ENCODE assay signal across 21 cellular contexts in genomic region chr10:97297556-97298222, GRCh38. TPM values are rescaled to one million over a fixed set of nuclear protein-coding genes. Genes with fewer than 3 reads are reported as not detected.
DNase-seq lines count a peak whose midpoint lies in the region; ATAC-seq, FAIRE-seq and TF ChIP-seq lines count a peak whose summit lies in the region.
"Had no signal": no experiment of that assay in that cellular context is flagged by ENCODE, and none has a peak within 500 bp of the region (broad histone marks: within the 10 kb centered on the region; RNA-seq: fewer than 3 reads in every experiment).

No MANE protein-coding gene starts in this region.

- H2AFZ ChIP-seq in endothelial cell of umbilical vein (ENCODE audit: low read depth, low read length) = no peak overlapping the region
- H2AFZ ChIP-seq: PC-9 had no signal

- H3K36me3 ChIP-seq in endothelial cell of umbilical vein (ENCODE audit: control insufficient read depth in 2 of 2, extremely low read depth in 1 of 2, insufficient read depth in 2 of 2, low read length in 2 of 2) (no peaks in the 10 kb centered on the region), esophagus muscularis mucosa (no peaks in the 10 kb centered on the region)
- H3K36me3 ChIP-seq: gastrocnemius medialis, transverse colon had no signal

- POLR2A ChIA-PET in endothelial cell of umbilical vein (lab: Charles Lee) = no interaction called here

- BruUV-seq in endothelial cell of umbilical vein (replicated peaks; lab: Mats Ljungman, UMichigan) = no TSS peak

- H3K4me1 Mint-ChIP-seq in type B pancreatic cell (ENCODE audit: unreplicated experiment) = peaks cover 11% of the 10 kb centered on the region
- H3K4me1 Mint-ChIP-seq in activated naive CD8-positive, alpha-beta T cell treated with anti-CD3 and anti-CD28 coated beads, Interleukin-2, amount 50 U/mL, for 24 hours = peaks cover 2% of the 10 kb centered on the region

- 74% methylated on average over 8 of the region's 8 CpGs for WGBS in esophagus muscularis mucosa

- no peak overlapping the region for H3K4me3 Mint-ChIP-seq in type B pancreatic cell
- H3K4me3 Mint-ChIP-seq in activated naive CD8-positive, alpha-beta T cell treated with anti-CD3 and anti-CD28 coated beads, Interleukin-2, amount 50 U/mL, for 24 hours = no peak overlapping the region
- H3K4me3 Mint-ChIP-seq: activated naive CD8-positive, alpha-beta T cell; activated T-cell treated with anti-CD3 and anti-CD28 coated beads, Interleukin-2, amount 50 U/mL, for 72 hours; stimulated activated naive CD8-positive, alpha-beta T cell treated with anti-CD3 and anti-CD28 coated beads, Interleukin-15, Interleukin-2, amounts not matched to agents 100 ng/mL and 50 ng/mL, for 24 hours had no signal

- H3K9ac ChIP-seq in endothelial cell of umbilical vein (replicated peaks; ENCODE audit: extremely low read depth, insufficient read depth, low read length) = no peak overlapping the region

- H3K27ac ChIP-seq in endothelial cell of umbilical vein (ENCODE audit: insufficient read depth, low read depth, low read length) (no peak overlapping the region), esophagus muscularis mucosa (replicated peaks in 1 of 4) (no peak overlapping the region)
- H3K27ac ChIP-seq: 22Rv1, gastrocnemius medialis, PC-9, transverse colon had no signal

- no peaks in the 10 kb centered on the region for H3K79me2 ChIP-seq in endothelial cell of umbilical vein (ENCODE audit: control insufficient read depth, insufficient read depth, low read length)

- no peaks in the 10 kb centered on the region for H3K27me3 ChIP-seq in endothelial cell of umbilical vein (ENCODE audit: control insufficient read depth in 2 of 2, insufficient read depth in 2 of 2, low read length in 2 of 2)
- H3K27me3 ChIP-seq in esophagus muscularis mucosa = no peaks in the 10 kb centered on the region
- H3K27me3 ChIP-seq: gastrocnemius medialis, transverse colon had no signal

- no peaks in the 10 kb centered on the region for H3K9me1 ChIP-seq in endothelial cell of umbilical vein (replicated peaks; ENCODE audit: control insufficient read depth, extremely low read depth, insufficient read depth, low read length)

- intact Hi-C loops in endothelial cell of umbilical vein (cut with micrococcal nuclease) = no loop called here
- intact Hi-C loops in esophagus muscularis mucosa (cut with DNase I) = no loop called here

- FAIRE-seq in endothelial cell of umbilical vein (lab: Jason Lieb, UNC) = peak; percentile 43
- FAIRE-seq: D721Med had no signal

- H3K9me3 Mint-ChIP-seq in type B pancreatic cell = no peaks in the 10 kb centered on the region
- H3K9me3 Mint-ChIP-seq in activated naive CD8-positive, alpha-beta T cell treated with anti-CD3 and anti-CD28 coated beads, Interleukin-2, amount 50 U/mL, for 24 hours = no peaks in the 10 kb centered on the region
- H3K9me3 Mint-ChIP-seq: activated T-cell treated with anti-CD3 and anti-CD28 coated beads, Interleukin-2, amount 50 U/mL, for 72 hours; stimulated activated naive CD8-positive, alpha-beta T cell treated with anti-CD3 and anti-CD28 coated beads, Interleukin-15, Interleukin-2, amounts not matched to agents 100 ng/mL and 50 ng/mL, for 24 hours had no signal

- no peaks in the 10 kb centered on the region for H3K9me3 ChIP-seq in endothelial cell of umbilical vein (replicated peaks; ENCODE audit: control insufficient read depth, insufficient read depth, low read length)
- H3K9me3 ChIP-seq in esophagus muscularis mucosa = no peaks in the 10 kb centered on the region
- H3K9me3 ChIP-seq: gastrocnemius medialis, transverse colon had no signal

- H4K20me1 ChIP-seq in endothelial cell of umbilical vein (replicated peaks; ENCODE audit: control insufficient read depth, extremely low read depth, insufficient read depth, low read length) = no peaks in the 10 kb centered on the region

- no peaks in the 10 kb centered on the region for H3K36me3 Mint-ChIP-seq in type B pancreatic cell
- H3K36me3 Mint-ChIP-seq in activated naive CD8-positive, alpha-beta T cell treated with anti-CD3 and anti-CD28 coated beads, Interleukin-2, amount 50 U/mL, for 24 hours (ENCODE audit: low read depth) = peaks cover 1% of the 10 kb centered on the region
- H3K36me3 Mint-ChIP-seq: activated naive CD8-positive, alpha-beta T cell had no signal

- CTCF ChIA-PET in endothelial cell of umbilical vein (lab: Charles Lee) = interaction anchor here (1.0 kb wide), 1 partner anchor 19 kb away, joined by 3 read pairs; no protein-coding TSS in a partner anchor

- peak overlapping the region; percentile 13 for H3K27ac Mint-ChIP-seq in type B pancreatic cell
- H3K27ac Mint-ChIP-seq in activated naive CD8-positive, alpha-beta T cell treated with anti-CD3 and anti-CD28 coated beads, Interleukin-2, amount 50 U/mL, for 24 hours = no peak overlapping the region
- H3K27ac Mint-ChIP-seq: activated naive CD8-positive, alpha-beta T cell; activated T-cell treated with anti-CD3 and anti-CD28 coated beads, Interleukin-2, amount 50 U/mL, for 72 hours; stimulated activated naive CD8-positive, alpha-beta T cell treated with anti-CD3 and anti-CD28 coated beads, Interleukin-15, Interleukin-2, amounts not matched to agents 100 ng/mL and 50 ng/mL, for 24 hours had no signal

- dilution Hi-C loops in endothelial cell of umbilical vein (cut with MboI; ENCODE audit: extremely low pct_ligation_motif_present, low sequenced_read_pairs) = no loop called here

- DNase-seq in DMS53 (lab: John Stamatoyannopoulos, UW) (peak; percentile 21), DMS53 treated with DMSO at 0.1 percent for 48 hours (lab: John Stamatoyannopoulos, UW; ENCODE audit: unreplicated experiment) (no peak), endothelial cell of umbilical vein (ENCODE audit: low read depth, low spot score) (no peak), mesenteric fat pad (ENCODE audit: low spot score) (peak; percentile 22), type B pancreatic cell (ENCODE audit: extremely low spot score, unreplicated experiment) (no peak), esophagus muscularis mucosa (ENCODE audit: extremely low spot score) (no peak)
- no peak for DNase-seq in activated naive CD8-positive, alpha-beta T cell treated with anti-CD3 and anti-CD28 coated beads, Interleukin-2, amount 50 U/mL, for 24 hours
- DNase-seq in stimulated activated CD8-positive, alpha-beta memory T cell treated with anti-CD3 and anti-CD28 coated beads, Interleukin-4, amount 100 ng/mL, for 48 hours = no peak
- DNase-seq: activated CD4-positive, alpha-beta T cell treated with anti-CD3 and anti-CD28 coated beads for 1 hour; activated T-cell treated with anti-CD3 and anti-CD28 coated beads, Interleukin-2, amount 50 U/mL, for 72 hours; dermis blood vessel endothelial cell; gastrocnemius medialis; NCI-H1436 treated with DMSO at 0.1 percent for 48 hours; NCI-H774; PC-9; stimulated activated CD4-positive, alpha-beta T cell treated with anti-CD3 and anti-CD28 coated beads, Interleukin-2, amount 100 ng/mL, for 24 hours; transverse colon had no signal

- ATAC-seq in activated naive CD8-positive, alpha-beta T cell treated with anti-CD3 and anti-CD28 coated beads, Interleukin-2, amount 50 U/mL, for 24 hours = no peak
- ATAC-seq: activated T-cell treated with anti-CD3 and anti-CD28 coated beads, Interleukin-2, amount 50 U/mL, for 72 hours; gastrocnemius medialis had no signal

- H3K4me3 ChIP-seq in endothelial cell of umbilical vein (replicated peaks in 1 of 3; ENCODE audit: insufficient read depth in 1 of 3, low read depth in 1 of 3, low read length in 3 of 3) (no peak overlapping the region), esophagus muscularis mucosa (no peak overlapping the region)
- H3K4me3 ChIP-seq: gastrocnemius medialis, PC-9, transverse colon had no signal

- H3K27me3 Mint-ChIP-seq in type B pancreatic cell = no peaks in the 10 kb centered on the region
- H3K27me3 Mint-ChIP-seq in activated naive CD8-positive, alpha-beta T cell treated with anti-CD3 and anti-CD28 coated beads, Interleukin-2, amount 50 U/mL, for 24 hours = peaks cover 2% of the 10 kb centered on the region
- H3K27me3 Mint-ChIP-seq: activated naive CD8-positive, alpha-beta T cell; stimulated activated naive CD8-positive, alpha-beta T cell treated with anti-CD3 and anti-CD28 coated beads, Interleukin-15, Interleukin-2, amounts not matched to agents 100 ng/mL and 50 ng/mL, for 24 hours had no signal

- TF ChIP-seq POLR2A in endothelial cell of umbilical vein (IDR thresholded peaks at IDR 0.05; ENCODE audit: low read depth, low read length) = no peak
- TF ChIP-seq POLR2A in esophagus muscularis mucosa (IDR thresholded peaks at IDR 0.05; ENCODE audit: low read depth) = no peak

- TF ChIP-seq CTCF in endothelial cell of umbilical vein (IDR thresholded peaks at IDR 0.05; ENCODE audit: extremely low read depth in 1 of 2, insufficient read depth in 1 of 2, low read depth in 1 of 2, low read length in 2 of 2) (no peak), type B pancreatic cell (conservative IDR thresholded peaks at IDR 0.05) (no peak), esophagus muscularis mucosa (IDR thresholded peaks at IDR 0.05) (no peak)

- TF ChIP-seq EP300 in esophagus muscularis mucosa (IDR thresholded peaks at IDR 0.05) = no peak

- no peak overlapping the region for H3K4me2 ChIP-seq in endothelial cell of umbilical vein (ENCODE audit: insufficient read depth, low read length)
- H3K4me2 ChIP-seq: PC-9 had no signal

- H3K4me1 ChIP-seq in endothelial cell of umbilical vein (ENCODE audit: control insufficient read depth, extremely low read depth, insufficient read depth, low read length) (no peaks in the 10 kb centered on the region), esophagus muscularis mucosa (peaks cover 0 to 10% (median 3%) of the 10 kb centered on the region in 4 donors)
- H3K4me1 ChIP-seq: transverse colon had no signal

RNA-seq across cellular contexts. Expression of gene ARHGAP19, which starts 5.3 kb away (rescaled TPM):
- 19.1 and 20.0 TPM in 2 replicates for total RNA-seq in endothelial cell of umbilical vein
- 5.5 and 6.8 TPM in 2 replicates for polyA plus RNA-seq in endothelial cell of umbilical vein
- 7.6 and 7.7 TPM in 2 replicates for polyA plus RNA-seq in endothelial cell of umbilical vein (2011; cell fraction: cytosol; rRNA removed)
- 12.2 and 16.4 TPM in 2 replicates for polyA plus RNA-seq in endothelial cell of umbilical vein (2011; cell fraction: nucleus; rRNA removed)
- polyA plus RNA-seq in endothelial cell of umbilical vein (2012) = 9.1 and 12.1 TPM in 2 replicates
- 11.9 and 12.6 TPM in 2 replicates for polyA minus RNA-seq in endothelial cell of umbilical vein
- polyA minus RNA-seq in endothelial cell of umbilical vein (2011; cell fraction: cytosol; rRNA and poly(A)+ RNA removed) = 5.2 TPM
- 6.7 and 11.7 TPM in 2 replicates for polyA minus RNA-seq in endothelial cell of umbilical vein (2011; cell fraction: nucleus; rRNA and poly(A)+ RNA removed)
- 7.9 TPM for total RNA-seq in mesenteric fat pad
- 7.3 and 19.8 TPM in 2 replicates for total RNA-seq in type B pancreatic cell (ENCODE audit: low replicate concordance)
- total RNA-seq in esophagus muscularis mucosa = 1 to 10 TPM; 3.5 to 5.4 (median 4.6) TPM

RNA-seq across cellular contexts. Expression of gene FRAT1, which starts 21.4 kb away (rescaled TPM):
- total RNA-seq in endothelial cell of umbilical vein (3.2 and 3.5 TPM in 2 replicates), mesenteric fat pad (8.2 TPM), type B pancreatic cell (ENCODE audit: low replicate concordance) (4.7 and 6.1 TPM in 2 replicates), esophagus muscularis mucosa (10 to 100 TPM in 1 of 4 donors, 1 to 10 TPM in 3; 6.1 to 10.3 (median 9.0) TPM)
- polyA plus RNA-seq in endothelial cell of umbilical vein = 2.2 and 2.4 TPM in 2 replicates
- 1.3 and 1.8 TPM in 2 replicates for polyA plus RNA-seq in endothelial cell of umbilical vein (2011; cell fraction: cytosol; rRNA removed)
- polyA plus RNA-seq in endothelial cell of umbilical vein (2011; cell fraction: nucleus; rRNA removed) = 1.1 and 1.4 TPM in 2 replicates
- polyA plus RNA-seq in endothelial cell of umbilical vein (2012) = 1.2 and 1.5 TPM in 2 replicates
- polyA minus RNA-seq in endothelial cell of umbilical vein = 1.2 and 1.9 TPM in 2 replicates
- polyA minus RNA-seq in endothelial cell of umbilical vein (2011; cell fraction: cytosol; rRNA and poly(A)+ RNA removed) = 3.9 TPM
- polyA minus RNA-seq in endothelial cell of umbilical vein (2011; cell fraction: nucleus; rRNA and poly(A)+ RNA removed) = 2.5 and 4.2 TPM in 2 replicates

RNA-seq across cellular contexts. Expression of gene FRAT2, which starts 36.8 kb away (rescaled TPM):
- 11.3 and 11.5 TPM in 2 replicates for total RNA-seq in endothelial cell of umbilical vein
- polyA plus RNA-seq in endothelial cell of umbilical vein = 5.7 and 6.6 TPM in 2 replicates
- polyA plus RNA-seq in endothelial cell of umbilical vein (2011; cell fraction: cytosol; rRNA removed) = 5.0 and 5.6 TPM in 2 replicates
- 3.6 and 3.9 TPM in 2 replicates for polyA plus RNA-seq in endothelial cell of umbilical vein (2011; cell fraction: nucleus; rRNA removed)
- polyA plus RNA-seq in endothelial cell of umbilical vein (2012) = 6.1 and 6.5 TPM in 2 replicates
- polyA minus RNA-seq in endothelial cell of umbilical vein = 4.4 and 6.2 TPM in 2 replicates
- polyA minus RNA-seq in endothelial cell of umbilical vein (2011; cell fraction: cytosol; rRNA and poly(A)+ RNA removed) = 18.3 TPM
- 4.9 and 6.4 TPM in 2 replicates for polyA minus RNA-seq in endothelial cell of umbilical vein (2011; cell fraction: nucleus; rRNA and poly(A)+ RNA removed)
- 8.4 TPM for total RNA-seq in mesenteric fat pad
- 23.1 and 36.4 TPM in 2 replicates for total RNA-seq in type B pancreatic cell (ENCODE audit: low replicate concordance)
- 10 to 100 TPM; 18.7 to 27.8 (median 19.6) TPM for total RNA-seq in esophagus muscularis mucosa

Comparison
In these comparisons a context has a peak if more than half of its experiments do, and no peak if none do; other contexts are left out.
1. DNase-seq: peak in DMS53 (single experiment) and mesenteric fat pad (single experiment); none in DMS53 treated with DMSO at 0.1 percent for 48 hours (single experiment), endothelial cell of umbilical vein (single experiment), type B pancreatic cell (single experiment), activated naive CD8-positive, alpha-beta T cell treated with anti-CD3 and anti-CD28 coated beads, Interleukin-2, amount 50 U/mL, for 24 hours (single experiment), esophagus muscularis mucosa (single experiment) and stimulated activated CD8-positive, alpha-beta memory T cell treated with anti-CD3 and anti-CD28 coated beads, Interleukin-4, amount 100 ng/mL, for 48 hours (single experiment).